Comparison of ENCODE assay signal across 1 cellular context in genomic region chr10:94122247-94122646, GRCh38.
TF ChIP-seq lines count a peak whose summit lies in the region.

No MANE protein-coding gene starts in this region.

TF ChIP-seq in A549, 52 proteins besides CTCF, POLR2A, EP300 and RAD21 (continued from another document):
- TF ChIP-seq ELK1 (IDR thresholded peaks at IDR 0.05; ENCODE audit: low read depth, low read length) (no peak), HMGXB4 (CRISPR knock-in tag; IDR thresholded peaks at IDR 0.05; ENCODE audit: borderline replicate concordance) (no peak), KDM1A (IDR thresholded peaks at IDR 0.05; ENCODE audit: low read depth) (no peak), NR3C1 (IDR thresholded peaks at IDR 0.05) (no peak), HEYL (CRISPR knock-in tag; IDR thresholded peaks at IDR 0.05) (no peak), KDM5A (IDR thresholded peaks at IDR 0.05) (no peak), EHMT2 (IDR thresholded peaks at IDR 0.05; ENCODE audit: low read depth) (no peak), TFCP2L1 (CRISPR knock-in tag; IDR thresholded peaks at IDR 0.05) (no peak), MYC (IDR thresholded peaks at IDR 0.05; ENCODE audit: borderline replicate concordance, low read length) (no peak), PBX3 (IDR thresholded peaks at IDR 0.05) (no peak)
TF ChIP-seq in A549: peak in this region for 0.
